10 cellular contexts compared by ENCODE assay signal in genomic region chr21:46091631-46092025, GRCh38. TPM values are rescaled to one million over a fixed set of nuclear protein-coding genes. Genes with fewer than 3 reads are reported as not detected.
DNase-seq lines count a peak whose midpoint lies in the region; ATAC-seq and TF ChIP-seq lines count a peak whose summit lies in the region.
"Had no signal": no experiment of that assay in that cellular context is flagged by ENCODE, and none has a peak within 500 bp of the region (broad histone marks: within the 10 kb centered on the region; RNA-seq: fewer than 3 reads in every experiment).

No MANE protein-coding gene starts in this region.

- intact Hi-C loops in cardiac septum (cut with DNase I), result no loop called here
- intact Hi-C loops in left cardiac atrium (cut with DNase I), result no loop called here
- intact Hi-C loops in psoas muscle (cut with DNase I), result no loop called here
- intact Hi-C loops in aorta (cut with DNase I), result no loop called here

- 68 to 73% (median 69%) methylated on average over 8 of the region's 8 CpGs for WGBS in psoas muscle, 3 donors
- WGBS in aorta, 2 donors, result 81 to 86% methylated on average over 8 of the region's 8 CpGs

- H3K27me3 ChIP-seq in right atrium auricular region (no peaks in the 10 kb centered on the region), psoas muscle (ENCODE audit: insufficient read depth in 3 of 3, low read length in 2 of 3) (peaks cover 0 to 6% (median 3%) of the 10 kb centered on the region in 3 donors), aorta (ENCODE audit: control insufficient read depth in 1 of 2, insufficient read depth in 2 of 2, low read length in 1 of 2) (no peaks in the 10 kb centered on the region)

- H3K27ac ChIP-seq in right atrium auricular region (peak overlapping the region; percentile 69 to 88), psoas muscle (peak overlapping the region; percentile 61), aorta (ENCODE audit: low read depth in 1 of 2, low read length in 2 of 2) (peak overlapping the region; percentile 94 to 95)

- peaks cover 0 to 9% of the 10 kb centered on the region in 2 donors for H3K9me3 ChIP-seq in right atrium auricular region
- peaks cover 9% of the 10 kb centered on the region for H3K9me3 ChIP-seq in psoas muscle
- H3K9me3 ChIP-seq in aorta (ENCODE audit: control insufficient read depth, low read length), result no peaks in the 10 kb centered on the region

- H3K4me3 ChIP-seq in right atrium auricular region, result peak overlapping the region in 1 of 2 donors; percentile 19
- H3K4me3 ChIP-seq in psoas muscle, result peak overlapping the region; percentile 23
- no peak overlapping the region for H3K4me3 ChIP-seq in aorta (ENCODE audit: low read length in 2 of 2)

- H3K36me3 ChIP-seq in right atrium auricular region (no peaks in the 10 kb centered on the region), psoas muscle (ENCODE audit: insufficient read depth in 1 of 2, low read depth in 1 of 2) (no peaks in the 10 kb centered on the region), aorta (ENCODE audit: control insufficient read depth in 1 of 2, insufficient read depth in 2 of 2, low read length in 1 of 2) (no peaks in the 10 kb centered on the region)

- DNase-seq in cardiac septum (ENCODE audit: low spot score) (peak; percentile 55), left cardiac atrium (no peak), right atrium auricular region (ENCODE audit: low spot score) (no peak), psoas muscle (peak in 1 of 2 donors; percentile 36), aorta (peak; percentile 33), NCI-H774 (lab: John Stamatoyannopoulos, UW) (no peak), amniotic stem cell (lab: John Stamatoyannopoulos, UW) (no peak)
- DNase-seq in activated naive CD4-positive, alpha-beta T cell (lab: John Stamatoyannopoulos, UW), result no peak
- DNase-seq: DMS153, NCI-H187 had no signal

- no peak for TF ChIP-seq CTCF in right atrium auricular region (IDR thresholded peaks at IDR 0.05)
- TF ChIP-seq CTCF in psoas muscle (IDR thresholded peaks at IDR 0.05), result no peak

- ATAC-seq in left cardiac atrium (no peak), psoas muscle (no peak), aorta (ENCODE audit: low FRiP score) (no peak)

- H3K4me1 ChIP-seq in right atrium auricular region (peaks cover 0 to 6% of the 10 kb centered on the region in 2 donors), psoas muscle (peaks cover 6% of the 10 kb centered on the region), aorta (ENCODE audit: control insufficient read depth in 1 of 2, insufficient read depth in 2 of 2, low read length in 2 of 2) (no peaks in the 10 kb centered on the region)

RNA-seq across cellular contexts. Expression of gene COL6A2, which starts 6.3 kb away (rescaled TPM):
- total RNA-seq in cardiac septum (157 TPM), left cardiac atrium (100 to 1,000 TPM; 330 to 350 TPM), right atrium auricular region (100 to 1,000 TPM; 249 to 252 TPM), psoas muscle (100 to 1,000 TPM in 2 of 4 donors, 10 to 100 TPM in 2; 56.2 to 122 (median 90.4) TPM), aorta (1,000 to 10,000 TPM; 1,386 to 1,431 TPM)
- polyA plus RNA-seq in psoas muscle (10 to 100 TPM; 29.8 to 58.8 (median 47.1) TPM), aorta (1,000 to 10,000 TPM in 1 of 2 donors, 100 to 1,000 TPM in 1; 335 to 3,611 TPM)

Comparison
In these comparisons a context has a peak if more than half of its experiments do, and no peak if none do; other contexts are left out.
1. DNase-seq: peak in cardiac septum (single experiment) and aorta (2 of 2); none in left cardiac atrium (single experiment), right atrium auricular region (single experiment), NCI-H774 (single experiment), activated naive CD4-positive, alpha-beta T cell (0 of 4) and amniotic stem cell (single experiment).
2. Peak in every context shown above with its lines, with median percentiles within 50 percentile points of each other: H3K27ac ChIP-seq.